In genomic region chr17:15920758-15921239, GRCh38 we compare ENCODE assay signal across 1 cellular context.
TF ChIP-seq lines count a peak whose summit lies in the region.

No MANE protein-coding gene starts in this region.

TF ChIP-seq in HEK293, 187 proteins besides CTCF, POLR2A, EP300 and RAD21 (continued from another document and continues in another):
- peak; percentile 39; the same call in 1 of the 2 replicates for TF ChIP-seq PRDM10 (tag by site-specific recombination; IDR thresholded peaks at IDR 0.05)
- peak; percentile 50; the same call in 1 of the 2 replicates for TF ChIP-seq ZNF184 (tag by site-specific recombination; IDR thresholded peaks at IDR 0.05)
- TF ChIP-seq GLIS1 (tag by site-specific recombination; IDR thresholded peaks at IDR 0.05): peak; percentile 92
- TF ChIP-seq ZBTB26 (tag by site-specific recombination; optimal IDR thresholded peaks at IDR 0.05): no peak
- 0 out of 2 replicates have a peak, but pooled peaks have one; percentile 34 for TF ChIP-seq PATZ1 (tag by site-specific recombination; IDR thresholded peaks at IDR 0.05)
- TF ChIP-seq ZNF311 (tag by site-specific recombination; IDR thresholded peaks at IDR 0.05; ENCODE audit: borderline replicate concordance): no peak
- TF ChIP-seq ZNF677 (tag by site-specific recombination; IDR thresholded peaks at IDR 0.05): 0 out of 2 replicates have a peak, but pooled peaks have one; percentile 32
- TF ChIP-seq BCL6B (tag by site-specific recombination; IDR thresholded peaks at IDR 0.05): 0 out of 2 replicates have a peak, but pooled peaks have one; percentile 19
- TF ChIP-seq ZNF280D (tag by site-specific recombination; IDR thresholded peaks at IDR 0.05): 0 out of 2 replicates have a peak, but pooled peaks have one; percentile 55
- peak; percentile 95 for TF ChIP-seq SCRT2 (tag by site-specific recombination; IDR thresholded peaks at IDR 0.05)
- TF ChIP-seq ZNF623 (tag by site-specific recombination; IDR thresholded peaks at IDR 0.05): no peak
- TF ChIP-seq ZNF366 (tag by site-specific recombination; conservative IDR thresholded peaks at IDR 0.05): peak; percentile 70
- no peak for TF ChIP-seq ATF2 (tag by site-specific recombination; IDR thresholded peaks at IDR 0.05; ENCODE audit: low read depth)
- TF ChIP-seq ZNF274 (IDR thresholded peaks at IDR 0.05; ENCODE audit: low read length): no peak
- TF ChIP-seq ZNF274 (tag by site-specific recombination; IDR thresholded peaks at IDR 0.05; ENCODE audit: borderline replicate concordance): no peak
- TF ChIP-seq KLF10 (tag by site-specific recombination; IDR thresholded peaks at IDR 0.05): peak; percentile 32; the same call in 1 of the 2 replicates
- TF ChIP-seq OSR2 (tag by site-specific recombination; IDR thresholded peaks at IDR 0.05): peak; percentile 33; the same call in 1 of the 2 replicates
- no peak for TF ChIP-seq ZNF341 (tag by site-specific recombination; IDR thresholded peaks at IDR 0.05; ENCODE audit: low read depth)
- TF ChIP-seq INSM2 (tag by site-specific recombination; IDR thresholded peaks at IDR 0.05): peak; percentile 68
- no peak for TF ChIP-seq SETDB1 (IDR thresholded peaks at IDR 0.05; ENCODE audit: insufficient read length, low read length)
- peak; percentile 52 for TF ChIP-seq ZNF629 (tag by site-specific recombination; IDR thresholded peaks at IDR 0.05)
- TF ChIP-seq SP7 (tag by site-specific recombination; IDR thresholded peaks at IDR 0.05): peak; percentile 65
- peak; percentile 86 for TF ChIP-seq ZIC2 (tag by site-specific recombination; IDR thresholded peaks at IDR 0.05)
- 0 out of 2 replicates have a peak, but pooled peaks have one; percentile 26 for TF ChIP-seq IKZF3 (tag by site-specific recombination; IDR thresholded peaks at IDR 0.05)
- TF ChIP-seq ZNF645 (tag by site-specific recombination; IDR thresholded peaks at IDR 0.05): no peak
- peak; percentile 70; the same call in 1 of the 2 replicates for TF ChIP-seq ZNF416 (tag by site-specific recombination; IDR thresholded peaks at IDR 0.05)
- peak; percentile 65; the same call in 1 of the 2 replicates for TF ChIP-seq ZNF639 (tag by site-specific recombination; IDR thresholded peaks at IDR 0.05)
- TF ChIP-seq GLIS2 (tag by site-specific recombination; IDR thresholded peaks at IDR 0.05): 0 out of 2 replicates have a peak, but pooled peaks have one; percentile 23
- TF ChIP-seq ZNF600 (tag by site-specific recombination; IDR thresholded peaks at IDR 0.05): peak; percentile 46; the same call in 1 of the 2 replicates
- no peak for TF ChIP-seq ZSCAN30 (tag by site-specific recombination; IDR thresholded peaks at IDR 0.05)
- TF ChIP-seq ZNF18 (tag by site-specific recombination; IDR thresholded peaks at IDR 0.05): no peak
- TF ChIP-seq ZBTB17 (tag by site-specific recombination; IDR thresholded peaks at IDR 0.05): peak; percentile 46; the same call in 1 of the 2 replicates
- no peak for TF ChIP-seq ZNF121 (tag by site-specific recombination; IDR thresholded peaks at IDR 0.05)
